In genomic region chr19:40970396-40971325, GRCh38 we compare ENCODE assay signal across 7 cellular contexts. TPM values are rescaled to one million over a fixed set of nuclear protein-coding genes. Genes with fewer than 3 reads are reported as not detected.
DNase-seq lines count a peak whose midpoint lies in the region; ATAC-seq and TF ChIP-seq lines count a peak whose summit lies in the region.
"Not testable (repeated sequence)": the region's sequence is repeated elsewhere in the genome, so short reads cannot be mapped to it uniquely, and the experiment has no call there.

No MANE protein-coding gene starts in this region.

- H3K27ac ChIP-seq in CD8-positive, alpha-beta T cell (ENCODE audit: low read depth, low read length), result peak overlapping the region; percentile 57

- peak overlapping the region; percentile 51 for H3K4me3 Mint-ChIP-seq in CD8-positive, alpha-beta T cell
- peak overlapping the region; percentile 47 to 67 (median 60) for H3K4me3 Mint-ChIP-seq in T-cell
- peak overlapping the region; percentile 42 for H3K4me3 Mint-ChIP-seq in activated T-helper 17 cell treated with anti-CD3 and anti-CD28 coated beads, Interleukin-2, amount 50 U/mL, for 72 hours
- H3K4me3 Mint-ChIP-seq in activated naive CD8-positive, alpha-beta T cell treated with anti-CD3 and anti-CD28 coated beads for 36 hours, result not testable (repeated sequence)
- H3K4me3 Mint-ChIP-seq in immature natural killer cell, result peak overlapping the region; percentile 5 to 49 (median 27)

- H3K4me1 Mint-ChIP-seq in CD8-positive, alpha-beta T cell (ENCODE audit: low read depth), result peaks cover 39% of the 10 kb centered on the region
- H3K4me1 Mint-ChIP-seq in T-cell, result peaks cover 39 to 46% (median 41%) of the 10 kb centered on the region in 3 donors
- H3K4me1 Mint-ChIP-seq in activated T-helper 17 cell treated with anti-CD3 and anti-CD28 coated beads, Interleukin-2, amount 50 U/mL, for 72 hours, result peaks cover 23% of the 10 kb centered on the region
- peaks cover 23% of the 10 kb centered on the region for H3K4me1 Mint-ChIP-seq in activated naive CD8-positive, alpha-beta T cell treated with anti-CD3 and anti-CD28 coated beads for 36 hours
- H3K4me1 Mint-ChIP-seq in immature natural killer cell, result peaks cover 18 to 21% of the 10 kb centered on the region in 2 donors

- H3K27ac Mint-ChIP-seq in CD8-positive, alpha-beta T cell, result peak overlapping the region; percentile 90
- H3K27ac Mint-ChIP-seq in T-cell (peak overlapping the region; percentile 86 to 92), immature natural killer cell (peak overlapping the region in 2 of 6 donors; percentile 15 to 59)
- H3K27ac Mint-ChIP-seq in activated T-helper 17 cell treated with anti-CD3 and anti-CD28 coated beads, Interleukin-2, amount 50 U/mL, for 72 hours, result peak overlapping the region; percentile 65
- H3K27ac Mint-ChIP-seq in activated naive CD8-positive, alpha-beta T cell treated with anti-CD3 and anti-CD28 coated beads for 36 hours, result not testable (repeated sequence)

- not testable (repeated sequence) for H3K27me3 ChIP-seq in CD8-positive, alpha-beta T cell (ENCODE audit: insufficient read depth, low read length)

- H3K4me1 ChIP-seq in CD8-positive, alpha-beta T cell (ENCODE audit: insufficient read depth, low read length), result peaks cover 33% of the 10 kb centered on the region

- not testable (repeated sequence) for H3K9me3 Mint-ChIP-seq in CD8-positive, alpha-beta T cell; T-cell; activated T-helper 17 cell treated with anti-CD3 and anti-CD28 coated beads, Interleukin-2, amount 50 U/mL, for 72 hours; activated naive CD8-positive, alpha-beta T cell treated with anti-CD3 and anti-CD28 coated beads for 36 hours; immature natural killer cell

- not testable (repeated sequence) for H3K36me3 Mint-ChIP-seq in CD8-positive, alpha-beta T cell; T-cell; activated T-helper 17 cell treated with anti-CD3 and anti-CD28 coated beads, Interleukin-2, amount 50 U/mL, for 72 hours (ENCODE audit: low read depth); activated naive CD8-positive, alpha-beta T cell treated with anti-CD3 and anti-CD28 coated beads for 36 hours; immature natural killer cell

- CTCF ChIA-PET in CD8-positive, alpha-beta T cell (lab: Charles Lee), result interaction anchor here (0.6 to 2.7 kb wide), 11 partner anchors 9 to 331 kb away, joined by 3 to 18 read pairs (median 4); no protein-coding TSS in a partner anchor
- CTCF ChIA-PET in T-cell (lab: Charles Lee), result interaction anchor here in 1 of 2 donors (0.5 to 1.8 kb wide), 9 partner anchors 8 to 400 kb away, joined by 3 to 6 read pairs (median 3); no protein-coding TSS in a partner anchor

- intact Hi-C loops in CD8-positive, alpha-beta T cell (cut with DNase I, micrococcal nuclease), result loop anchor here (1.0 to 5.0 kb wide), 4 partner anchors 151 to 308 kb away; no protein-coding TSS in a partner anchor

- ATAC-seq in CD8-positive, alpha-beta T cell, result peak; percentile 57
- ATAC-seq in T-cell (replicated peaks in 1 of 4), result peak; percentile 72 to 90 (median 86)
- ATAC-seq in activated T-helper 17 cell treated with anti-CD3 and anti-CD28 coated beads, Interleukin-2, amount 50 U/mL, for 72 hours (replicated peaks), result peak; percentile 51

- not testable (repeated sequence) for H3K36me3 ChIP-seq in CD8-positive, alpha-beta T cell (ENCODE audit: insufficient read depth, low read length)

- not testable (repeated sequence) for TF ChIP-seq CTCF in CD8-positive, alpha-beta T cell (IDR thresholded peaks at IDR 0.05)

- POLR2A ChIA-PET in CD8-positive, alpha-beta T cell (lab: Charles Lee), result interaction anchor here (0.6 to 2.0 kb wide), 10 partner anchors 9 to 308 kb away, joined by 3 to 15 read pairs (median 3); partner anchors contain the start of genes HNRNPUL1, RAB4B and SNRPA
- POLR2A ChIA-PET in T-cell (lab: Charles Lee), result interaction anchor here (0.5 to 0.8 kb wide), 3 partner anchors 9 to 218 kb away, joined by 3 to 6 read pairs (median 4); no protein-coding TSS in a partner anchor

- not testable (repeated sequence) for H3K4me3 ChIP-seq in CD8-positive, alpha-beta T cell (ENCODE audit: low read depth, low read length)

- H3K27me3 Mint-ChIP-seq in CD8-positive, alpha-beta T cell (ENCODE audit: low read depth); T-cell; activated T-helper 17 cell treated with anti-CD3 and anti-CD28 coated beads, Interleukin-2, amount 50 U/mL, for 72 hours; activated naive CD8-positive, alpha-beta T cell treated with anti-CD3 and anti-CD28 coated beads for 36 hours; immature natural killer cell (ENCODE audit: low read depth in 3 of 3): not testable (repeated sequence)

- DNase-seq in CD8-positive, alpha-beta T cell, result peak in 6 of 7 experiments; percentile 10 to 68 (median 34)
- DNase-seq in T-cell (peak; percentile 11 to 79 (median 42)), immature natural killer cell (peak in 1 of 3 donors; percentile 6)
- DNase-seq in activated CD4-positive, alpha-beta T cell treated with anti-CD3 and anti-CD28 coated beads for 4 hours, result peak; percentile 11 to 12
- peak; percentile 53 for DNase-seq in activated CD8-positive, alpha-beta memory T cell treated with anti-CD3 and anti-CD28 coated beads for 24 hours
- DNase-seq in activated naive CD8-positive, alpha-beta T cell treated with anti-CD3 and anti-CD28 coated beads for 36 hours, result peak; percentile 2

- H3K9me3 ChIP-seq in CD8-positive, alpha-beta T cell (ENCODE audit: low read length), result not testable (repeated sequence)

RNA-seq across cellular contexts. Expression of gene CYP2B6, which starts 20.4 kb away (rescaled TPM):
- total RNA-seq in CD8-positive, alpha-beta T cell, result not detected
- under 1 TPM in 3 of 5 donors, not detected in 2; 0.20 to 0.61 (median 0.38) TPM for total RNA-seq in T-cell
- not detected for total RNA-seq in activated T-helper 17 cell treated with anti-CD3 and anti-CD28 coated beads, Interleukin-2, amount 50 U/mL, for 72 hours
- total RNA-seq in activated naive CD8-positive, alpha-beta T cell treated with anti-CD3 and anti-CD28 coated beads for 36 hours, result not detected
- not detected for polyA plus RNA-seq in immature natural killer cell
